ENCODE assay signal across 28 cellular contexts in genomic region chr17:78655251-78655940, GRCh38.
"Had no signal": no experiment of that assay in that cellular context is flagged by ENCODE, and none has a peak within 500 bp of the region (broad histone marks: within the 10 kb centered on the region; RNA-seq: fewer than 3 reads in every experiment).

No MANE protein-coding gene starts in this region.

- H3K27ac Mint-ChIP-seq: activated CD4-positive, alpha-beta memory T cell treated with anti-CD3 and anti-CD28 coated beads, Interleukin-2, amount 10 ng/mL, durations not matched to agents 7 days and 5 days; activated CD4-positive, alpha-beta T cell treated with anti-CD3 and anti-CD28 coated beads for 36 hours; activated CD4-positive, alpha-beta T cell treated with anti-CD3 and anti-CD28 coated beads, Interleukin-2, amount 10 ng/mL, durations not matched to agents 24 days and 14 days; activated naive CD4-positive, alpha-beta T cell treated with anti-CD3 and anti-CD28 coated beads, Interleukin-2, amount 10 ng/mL, durations not matched to agents 7 days and 5 days; activated T-cell treated with anti-CD3 and anti-CD28 coated beads, Interleukin-2, amount 50 U/mL, for 24 hours; activated T-cell treated with anti-CD3 and anti-CD28 coated beads, Interleukin-2, amount 50 U/mL, for 72 hours; effector memory CD8-positive, alpha-beta T cell had no signal

- H3K4me3 Mint-ChIP-seq: activated CD4-positive, alpha-beta memory T cell treated with anti-CD3 and anti-CD28 coated beads, Interleukin-2, amount 10 ng/mL, durations not matched to agents 7 days and 5 days; activated CD4-positive, alpha-beta T cell treated with anti-CD3 and anti-CD28 coated beads for 36 hours; activated CD4-positive, alpha-beta T cell treated with anti-CD3 and anti-CD28 coated beads, Interleukin-2, amount 10 ng/mL, durations not matched to agents 24 days and 14 days; activated naive CD4-positive, alpha-beta T cell treated with anti-CD3 and anti-CD28 coated beads, Interleukin-2, amount 10 ng/mL, durations not matched to agents 7 days and 5 days; activated T-cell treated with anti-CD3 and anti-CD28 coated beads, Interleukin-2, amount 50 U/mL, for 24 hours; activated T-cell treated with anti-CD3 and anti-CD28 coated beads, Interleukin-2, amount 50 U/mL, for 72 hours; effector memory CD8-positive, alpha-beta T cell had no signal

- H3K4me3 ChIP-seq: body of pancreas had no signal

- H3K9me3 Mint-ChIP-seq: activated CD4-positive, alpha-beta memory T cell treated with anti-CD3 and anti-CD28 coated beads, Interleukin-2, amount 10 ng/mL, durations not matched to agents 7 days and 5 days; activated naive CD4-positive, alpha-beta T cell treated with anti-CD3 and anti-CD28 coated beads, Interleukin-2, amount 10 ng/mL, durations not matched to agents 7 days and 5 days; activated naive CD4-positive, alpha-beta T cell treated with anti-CD3 and anti-CD28 coated beads, Interleukin-2, amount 50 U/mL, for 72 hours; activated T-cell treated with anti-CD3 and anti-CD28 coated beads, Interleukin-2, amount 50 U/mL, for 24 hours; activated T-cell treated with anti-CD3 and anti-CD28 coated beads, Interleukin-2, amount 50 U/mL, for 72 hours; effector memory CD8-positive, alpha-beta T cell had no signal

- H3K9me3 ChIP-seq: body of pancreas had no signal

- DNase-seq: activated CD4-positive, alpha-beta memory T cell treated with anti-CD3 and anti-CD28 coated beads, Interleukin-2, amount 10 ng/mL, durations not matched to agents 7 days and 5 days; activated CD4-positive, alpha-beta T cell treated with anti-CD3 and anti-CD28 coated beads for 36 hours; activated CD4-positive, alpha-beta T cell treated with anti-CD3 and anti-CD28 coated beads, Interleukin-2, amount 10 ng/mL, durations not matched to agents 24 days and 14 days; activated CD4-positive, CD25-positive, alpha-beta regulatory T cell; activated CD4-positive, CD25-positive, alpha-beta regulatory T cell treated with anti-CD3 and anti-CD28 coated beads, Interleukin-2, amount 50 U/mL, for 72 hours; activated CD8-positive, alpha-beta memory T cell treated with anti-CD3 and anti-CD28 coated beads, Interleukin-2, amount 50 U/mL, for 48 hours; activated gamma-delta T cell; activated naive CD4-positive, alpha-beta T cell; activated naive CD4-positive, alpha-beta T cell treated with anti-CD3 and anti-CD28 coated beads, Interleukin-2, amount 10 ng/mL, durations not matched to agents 7 days and 5 days; activated T-cell treated with anti-CD3 and anti-CD28 coated beads for 4 hours; activated T-cell treated with anti-CD3 and anti-CD28 coated beads, Interleukin-2, amount 50 U/mL, for 24 hours; activated T-cell treated with anti-CD3 and anti-CD28 coated beads, Interleukin-2, amount 50 U/mL, for 72 hours; amniotic stem cell; anterior cingulate cortex; body of pancreas; caudate nucleus; cortex of kidney; dermis blood vessel endothelial cell; effector CD4-positive, alpha-beta T cell; effector memory CD8-positive, alpha-beta T cell; foreskin fibroblast; head of caudate nucleus; T-helper 2 cell had no signal

- H3K27ac ChIP-seq: body of pancreas had no signal

- H3K36me3 Mint-ChIP-seq: activated naive CD4-positive, alpha-beta T cell treated with anti-CD3 and anti-CD28 coated beads, Interleukin-2, amount 10 ng/mL, durations not matched to agents 7 days and 5 days; activated naive CD4-positive, alpha-beta T cell treated with anti-CD3 and anti-CD28 coated beads, Interleukin-2, amount 50 U/mL, for 72 hours had no signal

- H3K27me3 ChIP-seq: body of pancreas had no signal

- FAIRE-seq: colon, endometrium, frontal cortex had no signal

- H3K4me1 ChIP-seq: body of pancreas had no signal

- H3K27me3 Mint-ChIP-seq: activated CD4-positive, alpha-beta T cell treated with anti-CD3 and anti-CD28 coated beads for 36 hours; activated T-cell treated with anti-CD3 and anti-CD28 coated beads, Interleukin-2, amount 50 U/mL, for 24 hours had no signal

- ATAC-seq: activated CD4-positive, alpha-beta T cell treated with anti-CD3 and anti-CD28 coated beads for 36 hours; activated naive CD4-positive, alpha-beta T cell treated with anti-CD3 and anti-CD28 coated beads, Interleukin-2, amount 50 U/mL, for 72 hours; activated T-cell treated with anti-CD3 and anti-CD28 coated beads, Interleukin-2, amount 50 U/mL, for 72 hours; body of pancreas; effector memory CD8-positive, alpha-beta T cell; esophagus mucosa had no signal

- H3K4me1 Mint-ChIP-seq: activated CD4-positive, alpha-beta T cell treated with anti-CD3 and anti-CD28 coated beads for 36 hours; activated naive CD4-positive, alpha-beta T cell treated with anti-CD3 and anti-CD28 coated beads, Interleukin-2, amount 10 ng/mL, durations not matched to agents 7 days and 5 days had no signal
